ENCODE assay signal across 8 cellular contexts in the genomic region with DNA sequence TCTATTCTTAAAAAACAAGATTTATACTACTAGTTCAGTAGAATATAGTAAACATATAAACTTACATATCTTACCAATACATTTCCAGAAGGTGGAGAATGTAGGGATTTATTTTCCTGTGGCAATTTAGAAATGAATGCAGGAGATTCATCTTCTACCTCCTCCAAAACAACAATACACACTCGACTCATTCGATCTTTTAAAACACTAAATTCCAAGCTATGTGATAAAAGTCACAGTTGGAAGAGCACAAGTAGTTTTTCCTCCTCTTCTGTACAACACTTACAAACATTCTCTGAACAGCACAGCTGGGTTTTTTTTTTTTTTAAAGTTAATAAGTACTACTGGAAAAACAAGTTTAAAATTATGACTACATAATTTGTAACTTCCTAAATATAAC. TPM values are rescaled to one million over a fixed set of nuclear protein-coding genes. Genes with fewer than 3 reads are reported as not detected.
A peak's percentile ranks its signal among the peaks of the same experiment; 100 is the strongest.
DNase-seq lines count a peak whose midpoint lies in the region; ATAC-seq and TF ChIP-seq lines count a peak whose summit lies in the region.

No MANE protein-coding gene starts in this region.

- TF ChIP-seq CTCF in GM23338 (conservative IDR thresholded peaks at IDR 0.05; ENCODE audit: low read depth in 2 of 2): no peak
- no peak for TF ChIP-seq CTCF in fibroblast of pulmonary artery (IDR thresholded peaks at IDR 0.05; ENCODE audit: low read length, missing control alignments)

- H3K4me3 ChIP-seq in GM23338 (no peak overlapping the region), fibroblast of pulmonary artery (replicated peaks; ENCODE audit: low read depth, low read length) (peak overlapping the region; percentile 76), skin epidermis (peak overlapping the region; percentile 21 to 38 (median 26))

- no peaks in the 10 kb centered on the region for H3K36me3 ChIP-seq in GM23338 (ENCODE audit: insufficient read depth)

- ATAC-seq in GM23338: no peak
- no peak for ATAC-seq in T-cell (replicated peaks in 1 of 4)
- ATAC-seq in GM18502 (IDR thresholded peaks at IDR 0.05; ENCODE audit: poor library complexity, unreplicated experiment): no peak
- ATAC-seq in GM18873 (IDR thresholded peaks at IDR 0.05; ENCODE audit: low FRiP score, unreplicated experiment): no peak

- H3K4me1 ChIP-seq in GM23338 (ENCODE audit: insufficient read depth): peaks cover 37% of the 10 kb centered on the region

- peaks cover 59% of the 10 kb centered on the region for H3K79me2 ChIP-seq in GM23338 (replicated peaks; ENCODE audit: insufficient read depth)

- H3K9me3 Mint-ChIP-seq in GM23338 (no peaks in the 10 kb centered on the region), T-cell (no peaks in the 10 kb centered on the region)

- H3K27me3 ChIP-seq in GM23338 (ENCODE audit: insufficient read depth): no peaks in the 10 kb centered on the region

- no peaks in the 10 kb centered on the region for H3K9me2 ChIP-seq in GM23338 (ENCODE audit: insufficient read depth)

- H3K4me1 Mint-ChIP-seq in GM23338 (peaks cover 37% of the 10 kb centered on the region), T-cell (peaks cover 72 to 81% (median 75%) of the 10 kb centered on the region in 3 donors)

- H3K4me3 Mint-ChIP-seq in GM23338 (no peak overlapping the region), T-cell (peak overlapping the region; percentile 57 to 83 (median 76))

- H3K27ac Mint-ChIP-seq in GM23338: peak overlapping the region; percentile 91
- peak overlapping the region; percentile 87 for H3K27ac Mint-ChIP-seq in T-cell

- H3K4me2 ChIP-seq in GM23338: 0 out of 2 replicates have a peak overlapping the region, but pooled peaks have one; percentile 39

- no peaks in the 10 kb centered on the region for H3F3A ChIP-seq in GM23338 (replicated peaks; ENCODE audit: low read depth)

- POLR2A ChIA-PET in T-cell (lab: Charles Lee): interaction anchor here (0.6 to 0.7 kb wide), 7 partner anchors 11 to 470 kb away, joined by 4 to 13 read pairs (median 7); no protein-coding TSS in a partner anchor

- H2AFZ ChIP-seq in GM23338: no peak overlapping the region

- H3K27me3 Mint-ChIP-seq in GM23338 (ENCODE audit: insufficient read depth, low read depth, poor library complexity) (peaks cover 2% of the 10 kb centered on the region), T-cell (no peaks in the 10 kb centered on the region)

- no peaks in the 10 kb centered on the region for H4K20me1 ChIP-seq in GM23338 (replicated peaks; ENCODE audit: insufficient read depth)

- CTCF ChIA-PET in T-cell (lab: Charles Lee): interaction anchor here (0.6 to 1.9 kb wide), 9 partner anchors 9 to 594 kb away, joined by 3 to 16 read pairs (median 3); no protein-coding TSS in a partner anchor

- H3K36me3 Mint-ChIP-seq in GM23338 (ENCODE audit: low read depth): peaks cover 4% of the 10 kb centered on the region; the same call in 2 of the 3 replicates
- peaks cover 16% of the 10 kb centered on the region for H3K36me3 Mint-ChIP-seq in T-cell

- DNase-seq in GM23338 (ENCODE audit: low spot score): no peak
- no peak for DNase-seq in T-cell
- peak; percentile 32 for DNase-seq in fibroblast of pulmonary artery (ENCODE audit: low read depth)
- DNase-seq in NCI-H1436 (lab: John Stamatoyannopoulos, UW): no peak
- DNase-seq in NCI-H1694 treated with DMSO at 0.1 percent for 48 hours (lab: John Stamatoyannopoulos, UW): no peak

- 0 out of 2 replicates have a peak overlapping the region, but pooled peaks have one; percentile 73 for H3K27ac ChIP-seq in GM23338 (ENCODE audit: low read depth)
- peak overlapping the region in 19 of 21 experiments; percentile 50 to 89 (median 77) for H3K27ac ChIP-seq in skin epidermis

TF ChIP-seq in GM23338, 12 proteins besides CTCF, POLR2A, EP300 and RAD21 (continues in another document):
- TF ChIP-seq CREB1 (CRISPR knock-in tag; IDR thresholded peaks at IDR 0.05; ENCODE audit: low read depth) (no peak), NANOG (IDR thresholded peaks at IDR 0.05; ENCODE audit: borderline replicate concordance) (no peak), STAT1 (IDR thresholded peaks at IDR 0.05; ENCODE audit: unreplicated experiment) (no peak), ZNF114 (CRISPR knock-in tag; IDR thresholded peaks at IDR 0.05) (no peak)
- TF ChIP-seq, protein P1, sequence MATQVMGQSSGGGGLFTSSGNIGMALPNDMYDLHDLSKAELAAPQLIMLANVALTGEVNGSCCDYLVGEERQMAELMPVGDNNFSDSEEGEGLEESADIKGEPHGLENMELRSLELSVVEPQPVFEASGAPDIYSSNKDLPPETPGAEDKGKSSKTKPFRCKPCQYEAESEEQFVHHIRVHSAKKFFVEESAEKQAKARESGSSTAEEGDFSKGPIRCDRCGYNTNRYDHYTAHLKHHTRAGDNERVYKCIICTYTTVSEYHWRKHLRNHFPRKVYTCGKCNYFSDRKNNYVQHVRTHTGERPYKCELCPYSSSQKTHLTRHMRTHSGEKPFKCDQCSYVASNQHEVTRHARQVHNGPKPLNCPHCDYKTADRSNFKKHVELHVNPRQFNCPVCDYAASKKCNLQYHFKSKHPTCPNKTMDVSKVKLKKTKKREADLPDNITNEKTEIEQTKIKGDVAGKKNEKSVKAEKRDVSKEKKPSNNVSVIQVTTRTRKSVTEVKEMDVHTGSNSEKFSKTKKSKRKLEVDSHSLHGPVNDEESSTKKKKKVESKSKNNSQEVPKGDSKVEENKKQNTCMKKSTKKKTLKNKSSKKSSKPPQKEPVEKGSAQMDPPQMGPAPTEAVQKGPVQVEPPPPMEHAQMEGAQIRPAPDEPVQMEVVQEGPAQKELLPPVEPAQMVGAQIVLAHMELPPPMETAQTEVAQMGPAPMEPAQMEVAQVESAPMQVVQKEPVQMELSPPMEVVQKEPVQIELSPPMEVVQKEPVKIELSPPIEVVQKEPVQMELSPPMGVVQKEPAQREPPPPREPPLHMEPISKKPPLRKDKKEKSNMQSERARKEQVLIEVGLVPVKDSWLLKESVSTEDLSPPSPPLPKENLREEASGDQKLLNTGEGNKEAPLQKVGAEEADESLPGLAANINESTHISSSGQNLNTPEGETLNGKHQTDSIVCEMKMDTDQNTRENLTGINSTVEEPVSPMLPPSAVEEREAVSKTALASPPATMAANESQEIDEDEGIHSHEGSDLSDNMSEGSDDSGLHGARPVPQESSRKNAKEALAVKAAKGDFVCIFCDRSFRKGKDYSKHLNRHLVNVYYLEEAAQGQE (IDR thresholded peaks at IDR 0.05; ENCODE audit: unreplicated experiment): no peak
- TF ChIP-seq, protein P2, sequence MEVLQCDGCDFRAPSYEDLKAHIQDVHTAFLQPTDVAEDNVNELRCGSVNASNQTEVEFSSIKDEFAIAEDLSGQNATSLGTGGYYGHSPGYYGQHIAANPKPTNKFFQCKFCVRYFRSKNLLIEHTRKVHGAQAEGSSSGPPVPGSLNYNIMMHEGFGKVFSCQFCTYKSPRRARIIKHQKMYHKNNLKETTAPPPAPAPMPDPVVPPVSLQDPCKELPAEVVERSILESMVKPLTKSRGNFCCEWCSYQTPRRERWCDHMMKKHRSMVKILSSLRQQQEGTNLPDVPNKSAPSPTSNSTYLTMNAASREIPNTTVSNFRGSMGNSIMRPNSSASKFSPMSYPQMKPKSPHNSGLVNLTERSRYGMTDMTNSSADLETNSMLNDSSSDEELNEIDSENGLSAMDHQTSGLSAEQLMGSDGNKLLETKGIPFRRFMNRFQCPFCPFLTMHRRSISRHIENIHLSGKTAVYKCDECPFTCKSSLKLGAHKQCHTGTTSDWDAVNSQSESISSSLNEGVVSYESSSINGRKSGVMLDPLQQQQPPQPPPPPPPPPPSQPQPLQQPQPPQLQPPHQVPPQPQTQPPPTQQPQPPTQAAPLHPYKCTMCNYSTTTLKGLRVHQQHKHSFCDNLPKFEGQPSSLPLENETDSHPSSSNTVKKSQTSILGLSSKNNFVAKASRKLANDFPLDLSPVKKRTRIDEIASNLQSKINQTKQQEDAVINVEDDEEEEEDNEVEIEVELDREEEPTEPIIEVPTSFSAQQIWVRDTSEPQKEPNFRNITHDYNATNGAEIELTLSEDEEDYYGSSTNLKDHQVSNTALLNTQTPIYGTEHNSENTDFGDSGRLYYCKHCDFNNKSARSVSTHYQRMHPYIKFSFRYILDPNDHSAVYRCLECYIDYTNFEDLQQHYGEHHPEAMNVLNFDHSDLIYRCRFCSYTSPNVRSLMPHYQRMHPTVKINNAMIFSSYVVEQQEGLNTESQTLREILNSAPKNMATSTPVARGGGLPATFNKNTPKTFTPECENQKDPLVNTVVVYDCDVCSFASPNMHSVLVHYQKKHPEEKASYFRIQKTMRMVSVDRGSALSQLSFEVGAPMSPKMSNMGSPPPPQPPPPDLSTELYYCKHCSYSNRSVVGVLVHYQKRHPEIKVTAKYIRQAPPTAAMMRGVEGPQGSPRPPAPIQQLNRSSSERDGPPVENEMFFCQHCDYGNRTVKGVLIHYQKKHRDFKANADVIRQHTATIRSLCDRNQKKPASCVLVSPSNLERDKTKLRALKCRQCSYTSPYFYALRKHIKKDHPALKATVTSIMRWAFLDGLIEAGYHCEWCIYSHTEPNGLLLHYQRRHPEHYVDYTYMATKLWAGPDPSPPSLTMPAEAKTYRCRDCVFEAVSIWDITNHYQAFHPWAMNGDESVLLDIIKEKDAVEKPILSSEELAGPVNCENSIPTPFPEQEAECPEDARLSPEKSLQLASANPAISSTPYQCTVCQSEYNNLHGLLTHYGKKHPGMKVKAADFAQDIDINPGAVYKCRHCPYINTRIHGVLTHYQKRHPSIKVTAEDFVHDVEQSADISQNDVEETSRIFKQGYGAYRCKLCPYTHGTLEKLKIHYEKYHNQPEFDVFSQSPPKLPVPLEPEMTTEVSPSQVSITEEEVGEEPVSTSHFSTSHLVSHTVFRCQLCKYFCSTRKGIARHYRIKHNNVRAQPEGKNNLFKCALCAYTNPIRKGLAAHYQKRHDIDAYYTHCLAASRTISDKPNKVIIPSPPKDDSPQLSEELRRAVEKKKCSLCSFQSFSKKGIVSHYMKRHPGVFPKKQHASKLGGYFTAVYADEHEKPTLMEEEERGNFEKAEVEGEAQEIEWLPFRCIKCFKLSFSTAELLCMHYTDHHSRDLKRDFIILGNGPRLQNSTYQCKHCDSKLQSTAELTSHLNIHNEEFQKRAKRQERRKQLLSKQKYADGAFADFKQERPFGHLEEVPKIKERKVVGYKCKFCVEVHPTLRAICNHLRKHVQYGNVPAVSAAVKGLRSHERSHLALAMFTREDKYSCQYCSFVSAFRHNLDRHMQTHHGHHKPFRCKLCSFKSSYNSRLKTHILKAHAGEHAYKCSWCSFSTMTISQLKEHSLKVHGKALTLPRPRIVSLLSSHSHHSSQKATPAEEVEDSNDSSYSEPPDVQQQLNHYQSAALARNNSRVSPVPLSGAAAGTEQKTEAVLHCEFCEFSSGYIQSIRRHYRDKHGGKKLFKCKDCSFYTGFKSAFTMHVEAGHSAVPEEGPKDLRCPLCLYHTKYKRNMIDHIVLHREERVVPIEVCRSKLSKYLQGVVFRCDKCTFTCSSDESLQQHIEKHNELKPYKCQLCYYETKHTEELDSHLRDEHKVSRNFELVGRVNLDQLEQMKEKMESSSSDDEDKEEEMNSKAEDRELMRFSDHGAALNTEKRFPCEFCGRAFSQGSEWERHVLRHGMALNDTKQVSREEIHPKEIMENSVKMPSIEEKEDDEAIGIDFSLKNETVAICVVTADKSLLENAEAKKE (CRISPR knock-in tag; IDR thresholded peaks at IDR 0.05): no peak

RNA-seq across cellular contexts. Expression of a gene that starts 1.4 kb away (rescaled TPM):
- 61.3 and 63.7 TPM in 2 replicates for total RNA-seq in GM23338 (2014; rRNA removed; shearing (Covaris generic))
- 13.9 and 15.2 TPM in 2 replicates for polyA plus RNA-seq in GM23338 (2016; fragmentation: Nextera tagmentation; extraction: Ambion mirVana)
- 10 to 100 TPM; 30.1 to 67.6 (median 39.0) TPM for total RNA-seq in T-cell
